16 cellular contexts compared by ENCODE assay signal in the genomic region with DNA sequence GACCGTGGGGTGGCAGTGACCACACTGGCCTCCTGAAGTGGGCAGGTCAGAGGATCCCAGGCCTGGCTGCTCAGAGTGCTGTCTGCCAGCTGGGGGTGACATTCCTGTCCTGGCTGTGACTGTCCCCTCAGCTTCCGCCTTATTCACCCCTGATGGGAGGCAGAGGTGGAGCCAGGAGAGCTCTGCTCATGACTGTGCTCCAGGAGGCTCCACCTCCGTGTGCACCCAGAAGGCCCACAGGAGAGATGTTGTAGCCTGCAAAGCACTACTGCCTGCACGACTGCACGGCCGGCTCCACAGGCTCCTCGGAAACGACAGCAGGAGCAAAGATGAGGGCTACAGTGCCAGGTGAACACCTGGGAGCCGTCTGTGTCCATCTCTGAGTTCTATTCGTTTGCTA.
"Had no signal": no experiment of that assay in that cellular context is flagged by ENCODE, and none has a peak within 500 bp of the region (broad histone marks: within the 10 kb centered on the region; RNA-seq: fewer than 3 reads in every experiment).

No MANE protein-coding gene starts in this region.

- ATAC-seq: activated naive CD4-positive, alpha-beta T cell treated with anti-CD3 and anti-CD28 coated beads, Interleukin-2, amount 50 U/mL, for 72 hours; esophagus mucosa; T-helper 17 cell had no signal

- H3K27ac Mint-ChIP-seq: activated naive CD4-positive, alpha-beta T cell treated with anti-CD3 and anti-CD28 coated beads, Interleukin-2, amount 50 U/mL, for 72 hours; activated T-cell treated with anti-CD3 and anti-CD28 coated beads, Interleukin-2, amount 50 U/mL, for 24 hours; nephron; T-helper 17 cell had no signal

- H3K9me3 ChIP-seq: ovary had no signal

- H3K4me3 Mint-ChIP-seq: activated T-cell treated with anti-CD3 and anti-CD28 coated beads, Interleukin-2, amount 50 U/mL, for 24 hours; immature natural killer cell; nephron; T-helper 17 cell had no signal

- H3K36me3 Mint-ChIP-seq: activated naive CD4-positive, alpha-beta T cell treated with anti-CD3 and anti-CD28 coated beads, Interleukin-2, amount 50 U/mL, for 72 hours had no signal

- H3K4me1 Mint-ChIP-seq: immature natural killer cell, T-helper 17 cell had no signal

- H3K36me3 ChIP-seq: ovary had no signal

- H3K4me3 ChIP-seq: dorsolateral prefrontal cortex, lung, ovary had no signal

- DNase-seq: activated CD4-positive, alpha-beta T cell treated with anti-CD3 and anti-CD28 coated beads, Interleukin-2, amount 50 U/mL, for 4 hours; activated effector memory CD4-positive, alpha-beta T cell treated with Interleukin-2 at 50 U/mL for 16 hours; activated T-cell treated with anti-CD3 and anti-CD28 coated beads, Interleukin-2, amount 50 U/mL, for 24 hours; amniotic stem cell; dorsolateral prefrontal cortex; hypothalamus; immature natural killer cell; left cardiac atrium; ovary; stimulated activated CD4-positive, alpha-beta T cell treated with anti-CD3 and anti-CD28 coated beads, Interleukin-15, amount 100 ng/mL, for 24 hours; stimulated activated CD4-positive, alpha-beta T cell treated with anti-CD3 and anti-CD28 coated beads, Interleukin-4, amount 100 ng/mL, for 4 hours; T-helper 17 cell had no signal

- H3K9me3 Mint-ChIP-seq: activated naive CD4-positive, alpha-beta T cell treated with anti-CD3 and anti-CD28 coated beads, Interleukin-2, amount 50 U/mL, for 72 hours; activated T-cell treated with anti-CD3 and anti-CD28 coated beads, Interleukin-2, amount 50 U/mL, for 24 hours; immature natural killer cell; nephron had no signal

- H3K27me3 Mint-ChIP-seq: activated T-cell treated with anti-CD3 and anti-CD28 coated beads, Interleukin-2, amount 50 U/mL, for 24 hours had no signal

- H3K27me3 ChIP-seq: dorsolateral prefrontal cortex, ovary had no signal

- H3K27ac ChIP-seq: dorsolateral prefrontal cortex, ovary had no signal
